Comparison of ENCODE assay signal across 1 cellular context in genomic region chr2:127735044-127735443, GRCh38.
TF ChIP-seq lines count a peak whose summit lies in the region.

No MANE protein-coding gene starts in this region.

TF ChIP-seq in A549, 52 proteins besides CTCF, POLR2A, EP300 and RAD21:
- no peak for TF ChIP-seq ESRRA (IDR thresholded peaks at IDR 0.05; ENCODE audit: borderline replicate concordance, low read length)
- TF ChIP-seq FOXS1 (CRISPR knock-in tag; IDR thresholded peaks at IDR 0.05), result no peak
- no peak for TF ChIP-seq PBX3 (IDR thresholded peaks at IDR 0.05)
- TF ChIP-seq HOXA7 (CRISPR knock-in tag; IDR thresholded peaks at IDR 0.05), result no peak
